ENCODE assay signal across 8 cellular contexts in the genomic region with DNA sequence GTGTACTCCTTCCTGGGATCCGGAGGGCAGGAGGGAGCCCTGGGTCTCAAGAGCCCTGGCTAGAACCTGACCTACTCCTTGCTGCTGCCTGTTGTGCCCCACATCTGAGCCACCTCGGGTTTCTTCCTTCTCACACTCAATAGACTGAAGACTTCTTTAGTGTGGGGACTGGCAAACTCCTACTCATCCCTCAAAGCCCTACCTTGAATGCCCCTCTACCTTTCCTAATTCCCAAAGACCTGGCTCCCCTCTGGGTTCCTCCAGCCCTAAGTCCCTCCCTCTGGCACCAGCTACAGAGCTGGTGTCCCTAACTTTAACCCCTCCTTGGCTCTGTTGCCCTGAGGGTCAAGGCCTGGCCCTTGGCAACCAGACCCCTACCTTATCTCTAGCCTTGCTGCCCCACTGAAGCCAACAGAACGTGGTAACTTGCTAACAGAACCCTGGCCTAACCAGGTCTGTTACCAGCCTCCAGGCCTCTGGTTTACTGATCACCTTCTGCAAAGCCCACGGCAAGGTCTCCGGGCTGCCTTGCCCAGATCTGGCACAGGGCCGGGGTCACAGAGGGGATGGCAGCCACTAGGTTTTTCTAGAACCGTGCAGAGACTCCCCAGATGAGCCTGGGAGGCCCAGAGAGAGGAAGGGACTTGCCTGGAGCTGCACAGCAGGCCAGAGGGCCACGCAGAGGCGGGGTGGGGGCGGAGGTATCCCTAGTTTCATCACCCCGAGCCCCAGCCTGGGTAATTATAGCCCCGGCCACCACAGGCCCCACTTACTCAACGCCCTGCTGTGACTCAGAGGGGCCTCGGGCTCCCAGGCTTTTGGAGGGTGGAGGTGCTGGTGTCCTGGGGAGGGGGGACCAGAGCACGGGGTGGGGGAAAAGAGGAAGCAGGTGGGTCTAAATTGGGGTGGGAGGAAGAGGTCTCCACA. TPM values are rescaled to one million over a fixed set of nuclear protein-coding genes. Genes with fewer than 3 reads are reported as not detected.
A peak's percentile ranks its signal among the peaks of the same experiment; 100 is the strongest.
DNase-seq lines count a peak whose midpoint lies in the region; ATAC-seq, FAIRE-seq and TF ChIP-seq lines count a peak whose summit lies in the region.

No MANE protein-coding gene starts in this region.

- peak overlapping the region; percentile 58 for H3K4me2 ChIP-seq in smooth muscle cell

- no peak for FAIRE-seq in H54 (lab: Jason Lieb, UNC)

- TF ChIP-seq POLR2A in H54 (IDR thresholded peaks at IDR 0.05; ENCODE audit: low read depth, low read length) = no peak

- no peaks in the 10 kb centered on the region for H3K9me3 ChIP-seq in smooth muscle cell (replicated peaks; ENCODE audit: low read depth)

- DNase-seq in H54 (ENCODE audit: insufficient read length, low spot score) = peak; percentile 97
- DNase-seq in SW480 (ENCODE audit: low spot score) = peak; percentile 69
- DNase-seq in fibroblast of villous mesenchyme (ENCODE audit: low read depth) = peak; percentile 63
- no peak for DNase-seq in smooth muscle cell (lab: John Stamatoyannopoulos, UW; ENCODE audit: unreplicated experiment)
- no peak for DNase-seq in NCI-H187 treated with DMSO at 0.1 percent for 48 hours (lab: John Stamatoyannopoulos, UW)
- no peak for DNase-seq in NCI-H1417 (lab: John Stamatoyannopoulos, UW)
- DNase-seq in NCI-H2171 treated with DMSO at 0.1 percent for 48 hours (lab: John Stamatoyannopoulos, UW) = no peak

- ATAC-seq in GM18868 (IDR thresholded peaks at IDR 0.05; ENCODE audit: unreplicated experiment) = no peak

- H4K20me1 ChIP-seq in smooth muscle cell (ENCODE audit: low read depth) = peaks cover 94% of the 10 kb centered on the region

- no peak for TF ChIP-seq CTCF in fibroblast of villous mesenchyme (IDR thresholded peaks at IDR 0.05; ENCODE audit: insufficient read depth, low read depth, low read length)
- no peak for TF ChIP-seq CTCF in smooth muscle cell (IDR thresholded peaks at IDR 0.05; ENCODE audit: borderline replicate concordance, insufficient read depth, poor library complexity, severe bottlenecking)

- peaks cover 87% of the 10 kb centered on the region for H3K79me2 ChIP-seq in smooth muscle cell (ENCODE audit: low read depth)

- H2AFZ ChIP-seq in smooth muscle cell (ENCODE audit: low read depth) = no peak overlapping the region

- no peaks in the 10 kb centered on the region for H3K27me3 ChIP-seq in smooth muscle cell (ENCODE audit: low read depth)

- no peaks in the 10 kb centered on the region for H3K36me3 ChIP-seq in smooth muscle cell (ENCODE audit: low read depth)

- WGBS in smooth muscle cell (ENCODE audit: low lambda C conversion rate) = 64% methylated on average over 13 of the region's 15 CpGs

- peak overlapping the region; percentile 74 for H3K9ac ChIP-seq in smooth muscle cell (ENCODE audit: low read depth)

- H3K4me3 ChIP-seq in fibroblast of villous mesenchyme (ENCODE audit: low read depth, low read length) (no peak overlapping the region), smooth muscle cell (no peak overlapping the region)

- peaks cover 5% of the 10 kb centered on the region for H3F3A ChIP-seq in smooth muscle cell (ENCODE audit: low read depth)

- H3K4me1 ChIP-seq in smooth muscle cell (ENCODE audit: low read depth) = no peaks in the 10 kb centered on the region

- peak overlapping the region; percentile 95 for H3K27ac ChIP-seq in smooth muscle cell (ENCODE audit: low read depth)

RNA-seq across cellular contexts. Expression of a gene that starts 15.3 kb away (rescaled TPM):
- total RNA-seq in fibroblast of villous mesenchyme = 30.9 and 31.5 TPM in 2 replicates
- total RNA-seq in smooth muscle cell = 13.3 and 16.1 TPM in 2 replicates
- polyA plus RNA-seq in smooth muscle cell = 36.0 and 53.4 TPM in 2 replicates

RNA-seq across cellular contexts. Expression of a gene that starts 43.9 kb away (rescaled TPM):
- total RNA-seq in fibroblast of villous mesenchyme (17.3 and 26.7 TPM in 2 replicates), smooth muscle cell (15.6 and 17.3 TPM in 2 replicates)
- 8.1 and 14.0 TPM in 2 replicates for polyA plus RNA-seq in smooth muscle cell

Comparison
In these comparisons a context has a peak if more than half of its experiments do, and no peak if none do; other contexts are left out.
1. DNase-seq: peak in H54 (single experiment), SW480 (single experiment) and fibroblast of villous mesenchyme (single experiment); none in smooth muscle cell (single experiment), NCI-H187 treated with DMSO at 0.1 percent for 48 hours (single experiment), NCI-H1417 (0 of 3) and NCI-H2171 treated with DMSO at 0.1 percent for 48 hours (single experiment).